ENCODE assay signal across 5 cellular contexts in the genomic region with DNA sequence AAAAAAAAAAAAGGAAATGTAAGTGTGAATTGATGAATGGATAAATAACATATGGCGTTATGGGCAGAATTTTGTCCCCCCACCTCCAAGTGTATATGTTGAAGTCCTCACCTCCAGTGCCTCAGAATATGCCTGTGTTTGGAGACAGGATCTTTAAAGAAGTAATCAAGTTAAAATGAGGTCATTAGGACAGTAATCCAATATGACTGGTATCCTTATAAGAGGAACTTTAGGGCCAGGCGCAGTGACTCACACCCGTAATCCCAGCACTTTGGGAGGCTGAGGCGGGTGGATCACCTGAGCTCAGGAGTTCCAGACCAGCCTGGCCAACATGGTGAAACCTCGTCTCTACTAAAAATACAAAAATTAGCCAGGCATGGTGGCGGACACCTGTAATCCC. TPM values are rescaled to one million over a fixed set of nuclear protein-coding genes. Genes with fewer than 3 reads are reported as not detected.
"Had no signal": no experiment of that assay in that cellular context is flagged by ENCODE, and none has a peak within 500 bp of the region (broad histone marks: within the 10 kb centered on the region; RNA-seq: fewer than 3 reads in every experiment).

No MANE protein-coding gene starts in this region.

RNA-seq across cellular contexts. Expression of gene TMEM45B, which starts 17.6 kb away (rescaled TPM):
- total RNA-seq: M059J, NCI-H460, Right ventricle myocardium superior, RPMI7951, SJSA1 had no signal
